In the genomic region with DNA sequence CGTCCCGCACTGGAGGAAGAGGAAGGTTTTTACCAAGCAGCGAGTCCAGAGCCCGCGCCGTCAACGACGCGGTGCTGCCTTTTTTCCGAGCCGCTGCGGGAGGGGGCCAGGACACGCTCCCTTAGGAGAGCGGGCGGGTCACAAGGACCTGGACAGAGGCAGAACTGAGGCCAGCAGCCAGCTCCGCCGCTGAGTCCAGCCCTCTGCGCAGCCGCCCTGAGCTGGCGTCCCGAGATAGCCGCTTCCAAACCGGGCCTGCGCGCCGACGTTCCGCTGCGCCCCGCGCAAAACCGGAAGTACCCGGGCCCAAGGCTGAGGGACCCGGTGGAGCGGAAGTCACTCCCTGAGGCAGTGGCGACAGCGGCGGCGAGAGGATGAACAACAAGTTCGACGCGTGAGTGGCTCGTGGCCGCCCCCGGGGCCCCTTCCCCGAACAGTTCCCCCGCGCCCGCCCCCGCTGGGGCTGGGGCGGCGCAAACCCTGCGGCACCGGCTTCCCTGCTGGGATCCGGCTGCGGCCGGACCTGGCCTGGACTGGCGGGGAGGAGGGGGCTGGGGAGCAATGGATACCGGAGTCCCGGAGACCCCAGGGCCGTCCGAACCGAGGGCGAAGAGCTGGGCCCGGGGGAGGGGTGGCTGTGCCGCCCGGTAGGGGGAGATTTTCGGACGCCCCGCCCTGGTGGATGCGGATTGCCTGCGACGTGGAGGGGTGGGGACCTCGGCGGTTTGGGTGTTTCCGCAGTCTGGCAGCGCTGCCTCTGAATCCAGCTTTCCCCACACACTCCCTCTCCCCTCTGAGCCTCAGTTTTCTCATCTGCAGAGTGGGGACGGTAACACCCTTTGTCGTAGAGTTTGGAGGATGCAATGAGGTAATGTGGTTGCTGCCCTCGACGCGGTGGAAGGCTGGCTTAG, we compare ENCODE assay signal across 8 cellular contexts. TPM values are rescaled to one million over a fixed set of nuclear protein-coding genes. Genes with fewer than 3 reads are reported as not detected.
DNase-seq lines count a peak whose midpoint lies in the region; TF ChIP-seq lines count a peak whose summit lies in the region.

A gene with protein sequence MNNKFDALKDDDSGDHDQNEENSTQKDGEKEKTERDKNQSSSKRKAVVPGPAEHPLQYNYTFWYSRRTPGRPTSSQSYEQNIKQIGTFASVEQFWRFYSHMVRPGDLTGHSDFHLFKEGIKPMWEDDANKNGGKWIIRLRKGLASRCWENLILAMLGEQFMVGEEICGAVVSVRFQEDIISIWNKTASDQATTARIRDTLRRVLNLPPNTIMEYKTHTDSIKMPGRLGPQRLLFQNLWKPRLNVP (plus strand): TSS at position 339 of the 911 bp plus-strand sequence. CDS start 36 bp downstream, at position 375.
A gene (minus strand): TSS at position 207 of the 911 bp plus-strand sequence. CDS start 675 bp downstream, outside the sequence.

- H3K4me3 Mint-ChIP-seq in nephron = peak within 1 kb of the TSS; percentile 95 to 100 (median 95)
- peak within 1 kb of the TSS; percentile 98 for H3K4me3 Mint-ChIP-seq in stimulated activated naive CD8-positive, alpha-beta T cell treated with anti-CD3 and anti-CD28 coated beads, Interleukin-15, Interleukin-2, amounts not matched to agents 100 ng/mL and 50 ng/mL, for 24 hours

- peaks cover 30% of the 10 kb centered on the region for H3K4me1 Mint-ChIP-seq in nephron
- H3K4me1 Mint-ChIP-seq in stimulated activated naive CD8-positive, alpha-beta T cell treated with anti-CD3 and anti-CD28 coated beads, Interleukin-15, Interleukin-2, amounts not matched to agents 100 ng/mL and 50 ng/mL, for 24 hours (ENCODE audit: low read depth) = peaks cover 69% of the 10 kb centered on the region

- DNase-seq in ELR (ENCODE audit: low read depth) (peak; percentile 95), H4 (ENCODE audit: low spot score) (peak; percentile 93), LNCaP clone FGC (ENCODE audit: low read depth) (peak; percentile 84), RPMI8226 (peak; percentile 91), fibroblast of the aortic adventitia (ENCODE audit: low read depth) (peak; percentile 91)
- peak; percentile 89 for DNase-seq in activated T-helper 9 cell treated with anti-CD3 and anti-CD28 coated beads, Interleukin-2, amount 50 U/mL, for 16 hours (ENCODE audit: low read depth)

- H3K27me3 Mint-ChIP-seq in nephron (ENCODE audit: low read depth) = no peaks in the 10 kb centered on the region
- no peaks in the 10 kb centered on the region for H3K27me3 Mint-ChIP-seq in stimulated activated naive CD8-positive, alpha-beta T cell treated with anti-CD3 and anti-CD28 coated beads, Interleukin-15, Interleukin-2, amounts not matched to agents 100 ng/mL and 50 ng/mL, for 24 hours

- peaks cover 68% of the 10 kb centered on the region for H3K36me3 Mint-ChIP-seq in nephron (ENCODE audit: low read depth)
- H3K36me3 Mint-ChIP-seq in stimulated activated naive CD8-positive, alpha-beta T cell treated with anti-CD3 and anti-CD28 coated beads, Interleukin-15, Interleukin-2, amounts not matched to agents 100 ng/mL and 50 ng/mL, for 24 hours (ENCODE audit: low read depth) = peaks cover 53% of the 10 kb centered on the region

- TF ChIP-seq CTCF in LNCaP clone FGC (IDR thresholded peaks at IDR 0.05; ENCODE audit: control insufficient read depth, extremely low read depth, insufficient read depth) (0 out of 2 replicates have a peak, but pooled peaks have one; percentile 9), fibroblast of the aortic adventitia (IDR thresholded peaks at IDR 0.05; ENCODE audit: insufficient read depth, low read length) (peak; percentile 33), nephron (IDR thresholded peaks at IDR 0.05; ENCODE audit: unreplicated experiment in 3 of 3) (peak; percentile 20 to 50 (median 46))

- peaks cover 24% of the 10 kb centered on the region for H3K9me3 Mint-ChIP-seq in nephron
- peaks cover 5% of the 10 kb centered on the region for H3K9me3 Mint-ChIP-seq in stimulated activated naive CD8-positive, alpha-beta T cell treated with anti-CD3 and anti-CD28 coated beads, Interleukin-15, Interleukin-2, amounts not matched to agents 100 ng/mL and 50 ng/mL, for 24 hours

- H3K4me3 ChIP-seq in LNCaP clone FGC (ENCODE audit: low read depth, low read length) (peak within 1 kb of the TSS; percentile 90), fibroblast of the aortic adventitia (ENCODE audit: low read depth, low read length) (peak within 1 kb of the TSS; percentile 95)

- peak within 1 kb of the TSS; percentile 96 to 100 (median 99) for H3K27ac Mint-ChIP-seq in nephron
- peak within 1 kb of the TSS; percentile 99 for H3K27ac Mint-ChIP-seq in stimulated activated naive CD8-positive, alpha-beta T cell treated with anti-CD3 and anti-CD28 coated beads, Interleukin-15, Interleukin-2, amounts not matched to agents 100 ng/mL and 50 ng/mL, for 24 hours

RNA-seq across cellular contexts. Expression of the first gene that starts in this region (rescaled TPM):
- 97.7 and 277 TPM in 2 replicates for total RNA-seq in H4 (2014; rRNA removed; shearing (Covaris generic))
- total RNA-seq in fibroblast of the aortic adventitia (ENCODE audit: low replicate concordance) = 49.1 and 72.6 TPM in 2 replicates

RNA-seq across cellular contexts. Expression of the second gene that starts in this region (rescaled TPM):
- total RNA-seq in H4 (2014; rRNA removed; shearing (Covaris generic)) = 4.8 and 5.4 TPM in 2 replicates
- total RNA-seq in fibroblast of the aortic adventitia (ENCODE audit: low replicate concordance) = 3.3 and 7.8 TPM in 2 replicates

Comparison
In these comparisons a context has a peak if more than half of its experiments do, and no peak if none do; other contexts are left out.
1. Peak in every context shown above with its lines: DNase-seq and H3K4me3 ChIP-seq.